In genomic region chr1:51630922-51631321, GRCh38 we compare ENCODE assay signal across 5 cellular contexts.
"Had no signal": no experiment of that assay in that cellular context is flagged by ENCODE, and none has a peak within 500 bp of the region (broad histone marks: within the 10 kb centered on the region; RNA-seq: fewer than 3 reads in every experiment).

No MANE protein-coding gene starts in this region.

- DNase-seq: H9, HCEC 1CT, IMR-90, KBM-7 had no signal

- H3K9me3 Mint-ChIP-seq: GM23338, H9 had no signal

- ATAC-seq: GM23338 had no signal

- H2AFZ ChIP-seq: GM23338 had no signal

- H3K4me3 ChIP-seq: GM23338 had no signal

- H3K27ac Mint-ChIP-seq: GM23338 had no signal

- H3K4me3 Mint-ChIP-seq: GM23338, H9 had no signal

- H3K4me2 ChIP-seq: GM23338 had no signal
